27 cellular contexts compared by ENCODE assay signal in the genomic region with DNA sequence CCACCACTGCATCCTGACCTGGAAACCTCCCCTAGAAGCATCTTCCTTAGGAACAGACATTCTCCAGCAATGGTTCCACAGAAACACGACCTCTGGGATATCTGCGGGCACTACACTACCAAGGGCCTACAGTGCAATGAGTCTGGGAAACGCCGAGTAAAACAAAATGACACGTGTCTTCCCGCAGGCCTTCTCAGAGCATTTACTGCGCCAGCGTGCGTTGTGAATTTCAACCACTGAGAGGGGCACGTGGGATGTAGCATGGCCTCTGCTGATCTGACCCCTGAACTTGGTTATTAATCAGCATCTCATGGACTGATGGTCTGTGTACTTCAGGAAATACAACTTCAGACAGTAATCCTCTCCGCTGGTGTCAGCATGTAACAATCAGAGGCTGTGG.
"Had no signal": no experiment of that assay in that cellular context is flagged by ENCODE, and none has a peak within 500 bp of the region (broad histone marks: within the 10 kb centered on the region; RNA-seq: fewer than 3 reads in every experiment).

No MANE protein-coding gene starts in this region.

- H3K36me3 Mint-ChIP-seq: activated CD4-positive, alpha-beta memory T cell treated with anti-CD3 and anti-CD28 coated beads for 36 hours; activated naive CD4-positive, alpha-beta T cell treated with anti-CD3 and anti-CD28 coated beads, Interleukin-2, amount 10 ng/mL, durations not matched to agents 7 days and 5 days; activated naive CD8-positive, alpha-beta T cell treated with anti-CD3 and anti-CD28 coated beads, Interleukin-2, amount 10 ng/mL, durations not matched to agents 7 days and 5 days had no signal

- H3K27me3 ChIP-seq: brain microvascular endothelial cell, gastroesophageal sphincter had no signal

- H3K9me3 Mint-ChIP-seq: activated naive CD8-positive, alpha-beta T cell treated with anti-CD3 and anti-CD28 coated beads, Interleukin-2, amount 10 ng/mL, durations not matched to agents 7 days and 5 days; activated T-cell treated with anti-CD3 and anti-CD28 coated beads, Interleukin-2, amount 50 U/mL, for 24 hours had no signal

- ATAC-seq: gastroesophageal sphincter had no signal

- H3K4me1 Mint-ChIP-seq: activated CD4-positive, alpha-beta T cell treated with anti-CD3 and anti-CD28 coated beads for 36 hours; activated CD4-positive, alpha-beta T cell treated with anti-CD3 and anti-CD28 coated beads, Interleukin-2, amount 10 ng/mL, durations not matched to agents 24 days and 14 days; activated naive CD4-positive, alpha-beta T cell treated with anti-CD3 and anti-CD28 coated beads, Interleukin-2, amount 10 ng/mL, durations not matched to agents 7 days and 5 days; activated naive CD8-positive, alpha-beta T cell treated with anti-CD3 and anti-CD28 coated beads, Interleukin-2, amount 10 ng/mL, durations not matched to agents 7 days and 5 days had no signal

- FAIRE-seq: astrocyte, colon, endometrium, endothelial cell of umbilical vein had no signal

- H3K27me3 Mint-ChIP-seq: activated CD4-positive, alpha-beta memory T cell treated with anti-CD3 and anti-CD28 coated beads for 36 hours; activated CD4-positive, alpha-beta T cell treated with anti-CD3 and anti-CD28 coated beads for 36 hours; activated CD4-positive, alpha-beta T cell treated with anti-CD3 and anti-CD28 coated beads, Interleukin-2, amount 10 ng/mL, durations not matched to agents 24 days and 14 days; activated naive CD4-positive, alpha-beta T cell treated with anti-CD3 and anti-CD28 coated beads, Interleukin-2, amount 10 ng/mL, durations not matched to agents 7 days and 5 days; activated naive CD8-positive, alpha-beta T cell treated with anti-CD3 and anti-CD28 coated beads, Interleukin-2, amount 10 ng/mL, durations not matched to agents 7 days and 5 days; activated T-cell treated with anti-CD3 and anti-CD28 coated beads, Interleukin-2, amount 50 U/mL, for 24 hours; central memory CD8-positive, alpha-beta T cell had no signal

- H3K36me3 ChIP-seq: brain microvascular endothelial cell, esophagus squamous epithelium, gastroesophageal sphincter had no signal

- H3K27ac Mint-ChIP-seq: activated CD4-positive, alpha-beta memory T cell treated with anti-CD3 and anti-CD28 coated beads for 36 hours; activated CD4-positive, alpha-beta T cell treated with anti-CD3 and anti-CD28 coated beads for 36 hours; activated CD4-positive, alpha-beta T cell treated with anti-CD3 and anti-CD28 coated beads, Interleukin-2, amount 10 ng/mL, durations not matched to agents 24 days and 14 days; activated naive CD4-positive, alpha-beta T cell treated with anti-CD3 and anti-CD28 coated beads, Interleukin-2, amount 10 ng/mL, durations not matched to agents 7 days and 5 days; activated naive CD8-positive, alpha-beta T cell treated with anti-CD3 and anti-CD28 coated beads, Interleukin-2, amount 10 ng/mL, durations not matched to agents 7 days and 5 days; activated T-cell treated with anti-CD3 and anti-CD28 coated beads, Interleukin-2, amount 50 U/mL, for 24 hours; activated T-cell treated with anti-CD3 and anti-CD28 coated beads, Interleukin-2, amount 50 U/mL, for 72 hours had no signal

- DNase-seq: activated CD4-positive, alpha-beta memory T cell treated with anti-CD3 and anti-CD28 coated beads for 36 hours; activated CD4-positive, alpha-beta T cell treated with anti-CD3 and anti-CD28 coated beads for 36 hours; activated CD4-positive, alpha-beta T cell treated with anti-CD3 and anti-CD28 coated beads, Interleukin-2, amount 10 ng/mL, durations not matched to agents 24 days and 14 days; activated CD4-positive, CD25-positive, alpha-beta regulatory T cell; activated CD4-positive, CD25-positive, alpha-beta regulatory T cell treated with anti-CD3 and anti-CD28 coated beads, Interleukin-2, amount 50 U/mL, for 72 hours; activated CD8-positive, alpha-beta memory T cell treated with anti-CD3 and anti-CD28 coated beads, Interleukin-2, amount 50 U/mL, for 48 hours; activated gamma-delta T cell; activated naive CD4-positive, alpha-beta T cell; activated naive CD4-positive, alpha-beta T cell treated with anti-CD3 and anti-CD28 coated beads, Interleukin-2, amount 10 ng/mL, durations not matched to agents 7 days and 5 days; activated naive CD8-positive, alpha-beta T cell treated with anti-CD3 and anti-CD28 coated beads, Interleukin-2, amount 10 ng/mL, durations not matched to agents 7 days and 5 days; activated T-cell treated with anti-CD3 and anti-CD28 coated beads for 4 hours; activated T-cell treated with anti-CD3 and anti-CD28 coated beads, Interleukin-2, amount 50 U/mL, for 24 hours; activated T-cell treated with anti-CD3 and anti-CD28 coated beads, Interleukin-2, amount 50 U/mL, for 72 hours; brain microvascular endothelial cell; cortex of kidney; dermis blood vessel endothelial cell; effector CD8-positive, alpha-beta T cell; esophagus squamous epithelium; foreskin melanocyte; T-helper 2 cell had no signal

- H3K27ac ChIP-seq: brain microvascular endothelial cell, epithelial cell of prostate, esophagus squamous epithelium, gastroesophageal sphincter had no signal

- H3K4me3 Mint-ChIP-seq: activated CD4-positive, alpha-beta memory T cell treated with anti-CD3 and anti-CD28 coated beads for 36 hours; activated CD4-positive, alpha-beta T cell treated with anti-CD3 and anti-CD28 coated beads for 36 hours; activated CD4-positive, alpha-beta T cell treated with anti-CD3 and anti-CD28 coated beads, Interleukin-2, amount 10 ng/mL, durations not matched to agents 24 days and 14 days; activated naive CD4-positive, alpha-beta T cell treated with anti-CD3 and anti-CD28 coated beads, Interleukin-2, amount 10 ng/mL, durations not matched to agents 7 days and 5 days; activated naive CD8-positive, alpha-beta T cell treated with anti-CD3 and anti-CD28 coated beads, Interleukin-2, amount 10 ng/mL, durations not matched to agents 7 days and 5 days; activated T-cell treated with anti-CD3 and anti-CD28 coated beads, Interleukin-2, amount 50 U/mL, for 24 hours; activated T-cell treated with anti-CD3 and anti-CD28 coated beads, Interleukin-2, amount 50 U/mL, for 72 hours; central memory CD8-positive, alpha-beta T cell had no signal

- H3K4me1 ChIP-seq: esophagus squamous epithelium, gastroesophageal sphincter had no signal

- H3K4me3 ChIP-seq: esophagus squamous epithelium, gastroesophageal sphincter had no signal
